In genomic region chr20:22763257-22763906, GRCh38 we compare ENCODE assay signal across 12 cellular contexts.
DNase-seq lines count a peak whose midpoint lies in the region; ATAC-seq, FAIRE-seq and TF ChIP-seq lines count a peak whose summit lies in the region.
"Had no signal": no experiment of that assay in that cellular context is flagged by ENCODE, and none has a peak within 500 bp of the region (broad histone marks: within the 10 kb centered on the region; RNA-seq: fewer than 3 reads in every experiment).

No MANE protein-coding gene starts in this region.

- H3K56ac ChIP-seq in mesendoderm (ENCODE audit: low read length), result no peak overlapping the region

- no peak overlapping the region for H3K18ac ChIP-seq in mesendoderm (ENCODE audit: low read length)

- H3K27me3 ChIP-seq in PC-9 (ENCODE audit: insufficient read depth, low read depth) (no peaks in the 10 kb centered on the region), mesendoderm (ENCODE audit: insufficient read depth, low read length, poor library complexity) (no peaks in the 10 kb centered on the region)

- H2AFZ ChIP-seq in PC-9, result peak overlapping the region; percentile 68

- H3K4me2 ChIP-seq in PC-9, result peak overlapping the region; percentile 75
- no peak overlapping the region for H3K4me2 ChIP-seq in mesendoderm (ENCODE audit: low read length)

- no peak overlapping the region for H3K9ac ChIP-seq in mesendoderm (ENCODE audit: low read length)

- H2BK15ac ChIP-seq in mesendoderm (replicated peaks; ENCODE audit: low read depth), result no peak overlapping the region

- no peak overlapping the region for H2AK5ac ChIP-seq in mesendoderm (ENCODE audit: low read length)

- H3K36me3 ChIP-seq in PC-9 (ENCODE audit: low read depth) (no peaks in the 10 kb centered on the region), mesendoderm (ENCODE audit: control insufficient read depth, insufficient read depth, low read length) (no peaks in the 10 kb centered on the region)

- TF ChIP-seq CTCF in PC-9 (conservative IDR thresholded peaks at IDR 0.05) (no peak), epithelial cell of proximal tubule (conservative IDR thresholded peaks at IDR 0.05; ENCODE audit: low read depth, low read length) (no peak)

- H3K4ac ChIP-seq in mesendoderm (ENCODE audit: low read depth, low read length), result no peak overlapping the region

- no peak for FAIRE-seq in urothelium cell line (lab: Jason Lieb, UNC)

- H3K4me1 ChIP-seq in PC-9 (replicated peaks; ENCODE audit: insufficient read depth) (peaks cover 46% of the 10 kb centered on the region), mesendoderm (ENCODE audit: control insufficient read depth, low read depth, low read length) (no peaks in the 10 kb centered on the region)

- H3K9me3 ChIP-seq in PC-9 (ENCODE audit: insufficient read depth, low read depth), result no peaks in the 10 kb centered on the region

- intact Hi-C loops in PC-9 (cut with micrococcal nuclease; ENCODE audit: unreplicated experiment), result loop anchor here (1.0 to 10.0 kb wide), 8 partner anchors 12 to 861 kb away; partner anchors contain the start of genes NXT1 and THBD

- H3K27ac ChIP-seq in PC-9, result peak overlapping the region; percentile 98
- no peak overlapping the region for H3K27ac ChIP-seq in mesendoderm (ENCODE audit: low read depth, low read length)

- CTCF ChIA-PET in PC-9 (lab: Charles Lee), result interaction anchor here (0.6 to 1.6 kb wide), 5 partner anchors 8 to 72 kb away, joined by 3 to 6 read pairs (median 5); no protein-coding TSS in a partner anchor

- no peaks in the 10 kb centered on the region for H4K20me1 ChIP-seq in PC-9 (ENCODE audit: insufficient read depth)

- BruUV-seq in PC-9 (replicated peaks; lab: Mats Ljungman, UMichigan), result no TSS peak

- peaks cover 7% of the 10 kb centered on the region; the same call in 1 of the 2 replicates for H3K9me2 ChIP-seq in PC-9 (ENCODE audit: insufficient read depth)

- no peak overlapping the region for H2BK120ac ChIP-seq in mesendoderm (ENCODE audit: low read depth, low read length)

- peak; percentile 90 to 92 for DNase-seq in PC-9
- DNase-seq in epithelial cell of proximal tubule (ENCODE audit: low read depth), result peak; percentile 39
- peak; percentile 10 for DNase-seq in mesendoderm
- peak; percentile 80 for DNase-seq in urothelium cell line (ENCODE audit: low spot score)
- no peak for DNase-seq in T-helper 9 cell
- DNase-seq in NCI-H2171 (lab: John Stamatoyannopoulos, UW), result no peak
- no peak for DNase-seq in SIG-M5 treated with dmso at 0.1 percent for 504 hours (lab: John Stamatoyannopoulos, UW; ENCODE audit: unreplicated experiment)
- DNase-seq: activated CD4-positive, alpha-beta memory T cell treated with anti-CD3 and anti-CD28 coated beads, Interleukin-2, amount 10 ng/mL, durations not matched to agents 7 days and 5 days; anterior cingulate cortex; DMS79; NCI-H2107 had no signal

- no peak overlapping the region for H4K5ac ChIP-seq in mesendoderm (ENCODE audit: low read length)

- H3K23ac ChIP-seq in mesendoderm (ENCODE audit: low read length), result no peak overlapping the region

- no peak overlapping the region for H4K8ac ChIP-seq in mesendoderm (ENCODE audit: low read depth, low read length)

- POLR2A ChIA-PET in PC-9 (lab: Charles Lee; ENCODE audit: unreplicated experiment), result interaction anchor here (0.6 to 1.5 kb wide), 7 partner anchors 12 to 587 kb away, joined by 3 to 9 read pairs (median 3); partner anchors contain the start of gene NXT1

- peaks cover 27% of the 10 kb centered on the region for H3F3A ChIP-seq in PC-9 (ENCODE audit: insufficient read depth, low read depth)

- H3K79me1 ChIP-seq in mesendoderm (ENCODE audit: low read length), result no peaks in the 10 kb centered on the region

- H3K4me3 ChIP-seq in PC-9 (peak overlapping the region; percentile 29; the same call in 1 of the 2 replicates), epithelial cell of proximal tubule (ENCODE audit: low read depth, low read length) (peak overlapping the region; percentile 28), mesendoderm (ENCODE audit: low read length) (no peak overlapping the region)

- no peak overlapping the region for H2BK5ac ChIP-seq in mesendoderm (ENCODE audit: low read length)

- H3K79me2 ChIP-seq in PC-9 (ENCODE audit: low read depth) (no peaks in the 10 kb centered on the region), mesendoderm (ENCODE audit: control insufficient read depth, insufficient read depth, low read length) (no peaks in the 10 kb centered on the region)

- no peak for ATAC-seq in GM18909 (IDR thresholded peaks at IDR 0.05; ENCODE audit: poor library complexity, unreplicated experiment)

- no CpG with 5 or more reads among the region's 9 CpGs for WGBS in mesendoderm (ENCODE audit: extremely low coverage, insufficient coverage, low lambda C conversion rate)

Comparison
In these comparisons a context has a peak if more than half of its experiments do, and no peak if none do; other contexts are left out.
1. DNase-seq: peak in PC-9 (2 of 2), epithelial cell of proximal tubule (single experiment), mesendoderm (single experiment) and urothelium cell line (single experiment); none in T-helper 9 cell (single experiment), NCI-H2171 (single experiment) and SIG-M5 treated with dmso at 0.1 percent for 504 hours (single experiment).